20 cellular contexts compared by ENCODE assay signal in the genomic region with DNA sequence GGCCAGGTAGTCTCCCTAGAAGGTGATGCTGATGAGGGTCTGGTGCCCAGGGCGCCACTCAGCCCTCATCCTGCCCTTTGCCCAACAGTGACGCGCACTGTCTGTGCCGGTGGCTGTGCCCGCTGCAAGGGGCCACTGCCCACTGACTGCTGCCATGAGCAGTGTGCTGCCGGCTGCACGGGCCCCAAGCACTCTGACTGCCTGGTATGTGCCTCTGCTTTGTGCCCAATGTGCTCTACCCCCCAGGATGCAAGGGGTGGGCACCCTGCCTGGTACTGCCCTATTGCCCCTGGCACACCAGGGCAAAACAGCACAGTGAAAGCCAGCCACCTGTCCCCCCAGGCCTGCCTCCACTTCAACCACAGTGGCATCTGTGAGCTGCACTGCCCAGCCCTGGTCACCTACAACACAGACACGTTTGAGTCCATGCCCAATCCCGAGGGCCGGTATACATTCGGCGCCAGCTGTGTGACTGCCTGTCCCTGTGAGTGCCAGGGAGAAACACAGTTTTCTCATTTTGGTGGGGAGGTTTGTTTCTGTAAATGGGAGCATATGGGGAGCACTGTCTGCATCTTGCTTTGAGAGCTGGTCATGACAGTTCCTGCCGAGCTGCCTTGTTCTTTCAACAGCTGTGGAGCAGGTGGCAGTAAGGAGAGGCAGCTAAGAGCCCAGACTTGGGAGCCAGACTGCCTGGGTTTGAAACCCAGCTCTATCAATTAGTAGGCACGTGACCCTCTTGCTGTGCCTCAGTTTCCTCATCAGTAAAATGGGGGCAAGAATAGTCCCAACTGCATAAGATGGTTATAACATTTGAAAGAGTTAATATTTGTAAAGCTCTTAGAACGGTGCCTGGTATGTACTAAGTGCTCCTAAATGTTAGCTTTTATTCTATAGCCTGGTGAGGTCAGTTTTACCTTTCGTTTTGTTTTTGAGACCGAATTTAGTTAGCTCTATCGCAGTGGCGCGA. TPM values are rescaled to one million over a fixed set of nuclear protein-coding genes. Genes with fewer than 3 reads are reported as not detected.
DNase-seq lines count a peak whose midpoint lies in the region; ATAC-seq, FAIRE-seq and TF ChIP-seq lines count a peak whose summit lies in the region.
"Had no signal": no experiment of that assay in that cellular context is flagged by ENCODE, and none has a peak within 500 bp of the region (broad histone marks: within the 10 kb centered on the region; RNA-seq: fewer than 3 reads in every experiment).

No MANE protein-coding gene starts in this region.

- no peak for TF ChIP-seq RAD21 in K562 (CRISPR knock-in tag; conservative IDR thresholded peaks at IDR 0.05 in 1 of 2, IDR thresholded peaks at IDR 0.05 in 1 of 2)

- no peaks in the 10 kb centered on the region for H3K36me3 ChIP-seq in K562 (ENCODE audit: control insufficient read depth, insufficient read depth, low read length)

- H3K27ac ChIP-seq in K562 (ENCODE audit: extremely low read depth, low read depth, low read length) = no peak overlapping the region
- H3K27ac ChIP-seq: C4-2B, SK-N-MC had no signal

- H3K79me2 ChIP-seq in K562 (ENCODE audit: control insufficient read depth, insufficient read depth, low read length) = no peaks in the 10 kb centered on the region

- 0 out of 5 replicates have a peak, but pooled peaks cover 0 to 5% of the 10 kb centered on the region in 2 experiments for H3K27me3 ChIP-seq in K562 (ENCODE audit: control insufficient read depth in 2 of 2, insufficient read depth in 2 of 2, low read length in 2 of 2)

- no peaks in the 10 kb centered on the region for H3K9me1 ChIP-seq in K562 (ENCODE audit: control insufficient read depth, insufficient read depth, low read length)

- H3K27me3 Mint-ChIP-seq in activated naive CD4-positive, alpha-beta T cell treated with anti-CD3 and anti-CD28 coated beads, Interleukin-2, amount 10 ng/mL, durations not matched to agents 7 days and 5 days = peaks cover 21% of the 10 kb centered on the region
- no peaks in the 10 kb centered on the region for H3K27me3 Mint-ChIP-seq in natural killer cell (ENCODE audit: low read depth in 2 of 2)
- H3K27me3 Mint-ChIP-seq: IgD-negative memory B cell had no signal

- FAIRE-seq in K562 (lab: Jason Lieb, UNC) = no peak
- FAIRE-seq: A204.1 had no signal

- no peak overlapping the region for H3K4me3 ChIP-seq in K562
- H3K4me3 ChIP-seq: SK-N-MC had no signal

- ATAC-seq in K562 (no peak), natural killer cell (peak; percentile 43 to 55 (median 43))
- ATAC-seq: Panc1, Right ventricle myocardium inferior had no signal

- WGBS in K562 (ENCODE audit: insufficient coverage, low coverage, missing lambda C conversion rate) = 54% methylated on average over 17 of the region's 20 CpGs

- H3K9me3 ChIP-seq in K562 (replicated peaks; ENCODE audit: control insufficient read depth, insufficient read depth, low read depth, low read length) = no peaks in the 10 kb centered on the region

- no peak for TF ChIP-seq CTCF in K562 (IDR thresholded peaks at IDR 0.05 in 2 of 3, conservative IDR thresholded peaks at IDR 0.05 in 1 of 3; ENCODE audit: insufficient read depth in 2 of 3, low read depth in 1 of 3, low read length in 3 of 3)
- TF ChIP-seq CTCF in natural killer cell (IDR thresholded peaks at IDR 0.05) = no peak

- CTCF ChIA-PET in activated naive CD4-positive, alpha-beta T cell treated with anti-CD3 and anti-CD28 coated beads, Interleukin-2, amount 10 ng/mL, durations not matched to agents 7 days and 5 days (lab: Charles Lee) = interaction anchor here (0.9 kb wide), 1 partner anchor 56 kb away, joined by 3 read pairs; no protein-coding TSS in a partner anchor
- CTCF ChIA-PET in K562 (lab: Yijun Ruan, JAX; ENCODE audit: low intra/inter-chr PET ratio) = no interaction called here

- intact Hi-C loops in K562 (cut with micrococcal nuclease) (no loop called here), natural killer cell (cut with micrococcal nuclease) (no loop called here), posterior vena cava (cut with DNase I) (loop anchor here in 1 of 2 donors (1.0 kb wide), 1 partner anchor 21 kb away; no protein-coding TSS in a partner anchor)

- peaks cover 35% of the 10 kb centered on the region for H3K4me1 Mint-ChIP-seq in activated naive CD4-positive, alpha-beta T cell treated with anti-CD3 and anti-CD28 coated beads, Interleukin-2, amount 10 ng/mL, durations not matched to agents 7 days and 5 days
- peaks cover 57 to 66% of the 10 kb centered on the region in 2 donors for H3K4me1 Mint-ChIP-seq in natural killer cell

- no peaks in the 10 kb centered on the region; the same call in 1 of the 2 replicates for H4K20me1 ChIP-seq in K562 (replicated peaks; ENCODE audit: control insufficient read depth, insufficient read depth, low read length)

- no peak overlapping the region for H3K4me3 Mint-ChIP-seq in activated naive CD4-positive, alpha-beta T cell treated with anti-CD3 and anti-CD28 coated beads, Interleukin-2, amount 10 ng/mL, durations not matched to agents 7 days and 5 days
- H3K4me3 Mint-ChIP-seq in natural killer cell = peak overlapping the region; percentile 85

- in situ Hi-C loops in K562 (cut with MboI) = no loop called here

- BruUV-seq in K562 (replicated peaks; lab: Mats Ljungman, UMichigan) = no TSS peak

- no peaks in the 10 kb centered on the region for H3K36me3 Mint-ChIP-seq in activated naive CD4-positive, alpha-beta T cell treated with anti-CD3 and anti-CD28 coated beads, Interleukin-2, amount 10 ng/mL, durations not matched to agents 7 days and 5 days
- H3K36me3 Mint-ChIP-seq in natural killer cell = no peaks in the 10 kb centered on the region

- no peak for TF ChIP-seq EP300 in K562 (IDR thresholded peaks at IDR 0.05; ENCODE audit: low read length)

- POLR2A ChIA-PET in K562 (lab: Yijun Ruan, JAX) = interaction anchor here (1.0 to 1.2 kb wide), 3 partner anchors 10 to 14 kb away, joined by 4 to 5 read pairs (median 5); no protein-coding TSS in a partner anchor

- no peak for DNase-seq in activated naive CD4-positive, alpha-beta T cell treated with anti-CD3 and anti-CD28 coated beads, Interleukin-2, amount 10 ng/mL, durations not matched to agents 7 days and 5 days
- no peak for DNase-seq in activated naive CD4-positive, alpha-beta T cell (lab: John Stamatoyannopoulos, UW)
- DNase-seq in K562 (ENCODE audit: extremely low read depth in 1 of 4, low spot score in 3 of 4) (no peak), natural killer cell (no peak), posterior vena cava (ENCODE audit: low spot score) (no peak), NCI-H2227 treated with DMSO at 0.1 percent for 48 hours (lab: John Stamatoyannopoulos, UW) (no peak), DMS153 (lab: John Stamatoyannopoulos, UW) (no peak)
- DNase-seq in NK-92 treated with Interleukin-12 subunit alpha and Interleukin-12 subunit beta, amount 100 ng/mL, for 24 hours (lab: John Stamatoyannopoulos, UW) = no peak
- DNase-seq: COR-L47, H7, NCI-H1105, NCI-H187 treated with DMSO at 0.1 percent for 48 hours had no signal

- H3K27ac Mint-ChIP-seq in activated naive CD4-positive, alpha-beta T cell treated with anti-CD3 and anti-CD28 coated beads, Interleukin-2, amount 10 ng/mL, durations not matched to agents 7 days and 5 days = peak overlapping the region; percentile 58
- H3K27ac Mint-ChIP-seq in natural killer cell = peak overlapping the region; percentile 86 to 90
- H3K27ac Mint-ChIP-seq: IgD-negative memory B cell had no signal

- no peak for TF ChIP-seq POLR2A in K562 (conservative IDR thresholded peaks at IDR 0.05)

- no peak overlapping the region for H2AFZ ChIP-seq in K562 (ENCODE audit: low read depth, low read length)

- no peaks in the 10 kb centered on the region for H3K9me3 Mint-ChIP-seq in activated naive CD4-positive, alpha-beta T cell treated with anti-CD3 and anti-CD28 coated beads, Interleukin-2, amount 10 ng/mL, durations not matched to agents 7 days and 5 days
- no peaks in the 10 kb centered on the region for H3K9me3 Mint-ChIP-seq in natural killer cell
- H3K9me3 Mint-ChIP-seq: IgD-negative memory B cell had no signal

- H3K9ac ChIP-seq in K562 (ENCODE audit: insufficient read depth in 1 of 2, low read depth in 2 of 2, low read length in 2 of 2) = 0 out of 4 replicates have a peak overlapping the region, but pooled peaks of 1 of the 2 experiments have one; percentile 59

- H3K4me1 ChIP-seq in K562 (replicated peaks in 1 of 2; ENCODE audit: control insufficient read depth in 2 of 2, insufficient read depth in 2 of 2, low read length in 2 of 2) = peaks cover 0 to 20% of the 10 kb centered on the region in 2 experiments; a peak in 2 of 5 replicates

- no peak overlapping the region for H3K4me2 ChIP-seq in K562 (ENCODE audit: insufficient read depth, low read length)

RNA-seq across cellular contexts. Expression of gene ERBB2, which starts 10.4 kb away (rescaled TPM):
- total RNA-seq in K562 (2011; cell fraction: chromatin; rRNA removed; ENCODE audit: low replicate concordance) = 14.2 and 27.1 TPM in 2 replicates
- 12.6 and 13.8 TPM in 2 replicates for total RNA-seq in K562 (2011; cell fraction: nucleolus; rRNA removed)
- 12.0 and 14.7 TPM in 2 replicates for total RNA-seq in K562 (2011; cell fraction: nucleoplasm; rRNA removed)
- total RNA-seq in K562 (2014; rRNA removed) (3.3 and 3.5 TPM in 2 replicates), K562 (2014; rRNA removed; fragmentation: Illumina TruSeq; extraction: Trizol) (2.7 and 2.8 TPM in 2 replicates), K562 (2015; rRNA removed; fragmentation: Illumina TruSeq; extraction: Trizol) (2.5 and 3.2 TPM in 2 replicates), K562 (2021) (4.6 and 5.6 TPM in 2 replicates), natural killer cell (100 to 1,000 TPM in 1 of 3 donors, 10 to 100 TPM in 2; 77.6 to 115 (median 82.1) TPM), posterior vena cava (10 to 100 TPM; 33.0 to 42.8 TPM)
- polyA plus RNA-seq in K562 (2011; rRNA removed) (3.2 and 4.7 TPM in 2 replicates), K562 (2014; fragmentation: Illumina TruSeq; extraction: Trizol) (3.4 and 4.2 TPM in 2 replicates), K562 (2014; fragmentation: Nextera tagmentation; extraction: Ambion mirVana) (under 1 TPM; 0.74 to 0.79 TPM), K562 (2014; rRNA removed) (4.1 and 6.3 TPM in 2 replicates)
- polyA plus RNA-seq in K562 (2011; cell fraction: cytosol; rRNA removed) = 2.6 and 5.3 TPM in 2 replicates
- 9.1 and 15.6 TPM in 2 replicates for polyA plus RNA-seq in K562 (2011; cell fraction: nucleus; rRNA removed)
- 3.2 and 6.6 TPM in 2 replicates for polyA plus RNA-seq in K562 (2012)
- 3.3 and 5.3 TPM in 2 replicates for polyA minus RNA-seq in K562 (2011; rRNA and poly(A)+ RNA removed)
- polyA minus RNA-seq in K562 (2011; cell fraction: cytosol; rRNA and poly(A)+ RNA removed) = 2.5 TPM in 2 replicates
- polyA minus RNA-seq in K562 (2011; cell fraction: nucleus; rRNA and poly(A)+ RNA removed) = 3.2 and 3.9 TPM in 2 replicates

RNA-seq across cellular contexts. Expression of gene MIEN1, which starts 20.1 kb away (rescaled TPM):
- 17.7 and 44.9 TPM in 2 replicates for total RNA-seq in K562 (2011; cell fraction: chromatin; rRNA removed; ENCODE audit: low replicate concordance)
- 41.2 and 48.0 TPM in 2 replicates for total RNA-seq in K562 (2011; cell fraction: nucleolus; rRNA removed)
- 37.9 and 44.1 TPM in 2 replicates for total RNA-seq in K562 (2011; cell fraction: nucleoplasm; rRNA removed)
- total RNA-seq in K562 (2014; rRNA removed) = 80.6 and 95.1 TPM in 2 replicates
- 58.3 and 61.3 TPM in 2 replicates for total RNA-seq in K562 (2014; rRNA removed; fragmentation: Illumina TruSeq; extraction: Trizol)
- total RNA-seq in K562 (2015; rRNA removed; fragmentation: Illumina TruSeq; extraction: Trizol) = 66.3 and 70.2 TPM in 2 replicates
- total RNA-seq in K562 (2021) = 65.7 and 67.9 TPM in 2 replicates
- polyA plus RNA-seq in K562 (2011; rRNA removed) = 60.8 and 81.8 TPM in 2 replicates
- 63.1 and 98.3 TPM in 2 replicates for polyA plus RNA-seq in K562 (2011; cell fraction: cytosol; rRNA removed)
- polyA plus RNA-seq in K562 (2011; cell fraction: nucleus; rRNA removed) = 42.4 and 82.9 TPM in 2 replicates
- polyA plus RNA-seq in K562 (2012) = 80.4 and 82.0 TPM in 2 replicates
- polyA plus RNA-seq in K562 (2014; fragmentation: Illumina TruSeq; extraction: Trizol) = 114 and 142 TPM in 2 replicates
- 10 to 100 TPM; 70.5 to 78.9 TPM for polyA plus RNA-seq in K562 (2014; fragmentation: Nextera tagmentation; extraction: Ambion mirVana)
- 103 and 135 TPM in 2 replicates for polyA plus RNA-seq in K562 (2014; rRNA removed)
- polyA minus RNA-seq in K562 (2011; rRNA and poly(A)+ RNA removed) = 14.3 and 24.3 TPM in 2 replicates
- 11.5 and 25.5 TPM in 2 replicates for polyA minus RNA-seq in K562 (2011; cell fraction: cytosol; rRNA and poly(A)+ RNA removed)
- 19.3 and 20.3 TPM in 2 replicates for polyA minus RNA-seq in K562 (2011; cell fraction: nucleus; rRNA and poly(A)+ RNA removed)
- total RNA-seq in natural killer cell = 10 to 100 TPM; 48.8 to 55.2 (median 51.6) TPM
- total RNA-seq in posterior vena cava = 10 to 100 TPM; 27.4 to 33.6 TPM

RNA-seq across cellular contexts. Expression of gene PGAP3, which starts 22.4 kb away (rescaled TPM):
- 10.0 and 22.8 TPM in 2 replicates for total RNA-seq in K562 (2011; cell fraction: chromatin; rRNA removed; ENCODE audit: low replicate concordance)
- total RNA-seq in K562 (2011; cell fraction: nucleolus; rRNA removed) = 19.2 and 22.0 TPM in 2 replicates
- total RNA-seq in K562 (2011; cell fraction: nucleoplasm; rRNA removed) = 14.4 and 20.3 TPM in 2 replicates
- 4.5 and 5.5 TPM in 2 replicates for total RNA-seq in K562 (2014; rRNA removed)
- total RNA-seq in K562 (2014; rRNA removed; fragmentation: Illumina TruSeq; extraction: Trizol) = 2.1 and 4.0 TPM in 2 replicates
- total RNA-seq in K562 (2015; rRNA removed; fragmentation: Illumina TruSeq; extraction: Trizol) = 3.9 and 5.2 TPM in 2 replicates
- total RNA-seq in K562 (2021) = 7.5 and 9.4 TPM in 2 replicates
- polyA plus RNA-seq in K562 (2011; rRNA removed) = 5.3 and 6.0 TPM in 2 replicates
- 5.6 and 10.7 TPM in 2 replicates for polyA plus RNA-seq in K562 (2011; cell fraction: cytosol; rRNA removed)
- 18.7 and 30.5 TPM in 2 replicates for polyA plus RNA-seq in K562 (2011; cell fraction: nucleus; rRNA removed)
- 8.4 and 12.5 TPM in 2 replicates for polyA plus RNA-seq in K562 (2012)
- 5.5 and 5.9 TPM in 2 replicates for polyA plus RNA-seq in K562 (2014; fragmentation: Illumina TruSeq; extraction: Trizol)
- polyA plus RNA-seq in K562 (2014; fragmentation: Nextera tagmentation; extraction: Ambion mirVana) = under 1 TPM; 0.38 to 0.76 TPM
- polyA plus RNA-seq in K562 (2014; rRNA removed) = 5.6 and 7.1 TPM in 2 replicates
- polyA minus RNA-seq in K562 (2011; rRNA and poly(A)+ RNA removed) = 1.1 and 4.4 TPM in 2 replicates
- polyA minus RNA-seq in K562 (2011; cell fraction: cytosol; rRNA and poly(A)+ RNA removed) = 2.8 and 8.3 TPM in 2 replicates
- 2.0 and 4.3 TPM in 2 replicates for polyA minus RNA-seq in K562 (2011; cell fraction: nucleus; rRNA and poly(A)+ RNA removed)
- 10 to 100 TPM; 45.8 to 57.8 (median 52.4) TPM for total RNA-seq in natural killer cell
- total RNA-seq in posterior vena cava = 10 to 100 TPM; 12.0 to 12.3 TPM

RNA-seq across cellular contexts. Expression of gene GRB7, which starts 27.5 kb away (rescaled TPM):
- total RNA-seq in K562 (2011; cell fraction: chromatin; rRNA removed; ENCODE audit: low replicate concordance) = 7.8 and 23.1 TPM in 2 replicates
- total RNA-seq in K562 (2011; cell fraction: nucleolus; rRNA removed) = 14.2 and 16.3 TPM in 2 replicates
- total RNA-seq in K562 (2011; cell fraction: nucleoplasm; rRNA removed) = 10.2 and 11.2 TPM in 2 replicates
- total RNA-seq in K562 (2014; rRNA removed) (5.1 and 5.9 TPM in 2 replicates), K562 (2014; rRNA removed; fragmentation: Illumina TruSeq; extraction: Trizol) (1.9 and 2.2 TPM in 2 replicates), K562 (2015; rRNA removed; fragmentation: Illumina TruSeq; extraction: Trizol) (1.6 and 2.1 TPM in 2 replicates), K562 (2021) (5.0 and 6.0 TPM in 2 replicates), natural killer cell (under 1 TPM in 1 of 3 donors, not detected in 2; 0.27 TPM), posterior vena cava (not detected)
- polyA plus RNA-seq in K562 (2011; rRNA removed) (1.6 and 2.4 TPM in 2 replicates), K562 (2014; fragmentation: Illumina TruSeq; extraction: Trizol) (6.2 and 6.4 TPM in 2 replicates), K562 (2014; fragmentation: Nextera tagmentation; extraction: Ambion mirVana) (under 1 TPM; 0.04 to 0.08 TPM), K562 (2014; rRNA removed) (3.0 and 4.1 TPM in 2 replicates)
- 1.8 and 4.1 TPM in 2 replicates for polyA plus RNA-seq in K562 (2011; cell fraction: cytosol; rRNA removed)
- polyA plus RNA-seq in K562 (2011; cell fraction: nucleus; rRNA removed) = 7.6 and 13.2 TPM in 2 replicates
- polyA plus RNA-seq in K562 (2012) = 3.2 and 6.3 TPM in 2 replicates
- polyA minus RNA-seq in K562 (2011; rRNA and poly(A)+ RNA removed) = 0.87 and 1.7 TPM in 2 replicates
- polyA minus RNA-seq in K562 (2011; cell fraction: cytosol; rRNA and poly(A)+ RNA removed) = 2.4 and 2.7 TPM in 2 replicates
- 2.4 and 3.4 TPM in 2 replicates for polyA minus RNA-seq in K562 (2011; cell fraction: nucleus; rRNA and poly(A)+ RNA removed)
- total RNA-seq: HT1080 had no signal
- polyA plus RNA-seq: IgD-negative memory B cell had no signal

RNA-seq across cellular contexts. Expression of gene PNMT, which starts 42.0 kb away (rescaled TPM):
- 0.81 and 8.9 TPM in 2 replicates for total RNA-seq in K562 (2011; cell fraction: chromatin; rRNA removed; ENCODE audit: low replicate concordance)
- total RNA-seq in K562 (2011; cell fraction: nucleolus; rRNA removed) = 7.3 and 7.9 TPM in 2 replicates
- total RNA-seq in K562 (2011; cell fraction: nucleoplasm; rRNA removed) = 6.0 and 8.4 TPM in 2 replicates
- total RNA-seq in K562 (2014; rRNA removed) = 15.8 and 18.1 TPM in 2 replicates
- 2.0 and 3.0 TPM in 2 replicates for total RNA-seq in K562 (2014; rRNA removed; fragmentation: Illumina TruSeq; extraction: Trizol)
- 9.0 and 9.6 TPM in 2 replicates for total RNA-seq in K562 (2015; rRNA removed; fragmentation: Illumina TruSeq; extraction: Trizol)
- total RNA-seq in K562 (2021) = 17.2 and 17.4 TPM in 2 replicates
- 3.3 and 5.8 TPM in 2 replicates for polyA plus RNA-seq in K562 (2011; rRNA removed)
- 3.3 and 24.0 TPM in 2 replicates for polyA plus RNA-seq in K562 (2011; cell fraction: cytosol; rRNA removed)
- polyA plus RNA-seq in K562 (2011; cell fraction: nucleus; rRNA removed) = 8.7 and 33.8 TPM in 2 replicates
- 23.3 and 34.1 TPM in 2 replicates for polyA plus RNA-seq in K562 (2012)
- 3.1 and 9.3 TPM in 2 replicates for polyA plus RNA-seq in K562 (2014; fragmentation: Illumina TruSeq; extraction: Trizol)
- polyA plus RNA-seq in K562 (2014; fragmentation: Nextera tagmentation; extraction: Ambion mirVana) = 1 to 10 TPM in 1 of 2 experiments, under 1 TPM in 1; 0.55 to 1.5 TPM
- polyA plus RNA-seq in K562 (2014; rRNA removed) = 17.8 and 20.0 TPM in 2 replicates
- 0.21 and 1.8 TPM in 2 replicates for polyA minus RNA-seq in K562 (2011; rRNA and poly(A)+ RNA removed)
- polyA minus RNA-seq in K562 (2011; cell fraction: cytosol; rRNA and poly(A)+ RNA removed) = 1.5 and 6.7 TPM in 2 replicates
- polyA minus RNA-seq in K562 (2011; cell fraction: nucleus; rRNA and poly(A)+ RNA removed) = 1.00 and 1.8 TPM in 2 replicates
- total RNA-seq in natural killer cell = 1 to 10 TPM; 1.2 to 2.5 (median 2.2) TPM
- 1 to 10 TPM in 1 of 2 donors, under 1 TPM in 1; 0.62 to 3.1 TPM for total RNA-seq in posterior vena cava
- total RNA-seq: HT1080, NCI-H460 had no signal
- polyA plus RNA-seq: IgD-negative memory B cell had no signal
